ENCODE assay signal across 20 cellular contexts in the genomic region with DNA sequence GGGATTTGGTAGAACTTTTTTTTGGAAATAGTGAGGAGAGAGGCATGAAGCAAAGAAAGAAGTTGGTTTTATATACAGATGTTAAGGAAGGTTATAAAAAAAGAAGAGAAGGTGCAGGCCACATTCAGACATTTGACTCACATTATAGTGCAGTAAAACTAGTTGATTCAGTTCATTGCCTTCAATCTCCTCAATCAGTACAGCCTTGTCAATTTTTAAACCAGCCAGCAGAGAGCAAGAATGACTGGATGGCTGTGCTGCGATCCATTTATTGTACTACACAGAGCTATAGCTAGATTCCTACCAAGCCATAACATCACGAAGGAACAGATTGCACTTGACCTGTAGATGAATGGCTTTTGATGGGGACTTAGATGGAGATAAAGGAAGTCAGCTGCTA.
DNase-seq lines count a peak whose midpoint lies in the region; ATAC-seq and TF ChIP-seq lines count a peak whose summit lies in the region.
"Had no signal": no experiment of that assay in that cellular context is flagged by ENCODE, and none has a peak within 500 bp of the region (broad histone marks: within the 10 kb centered on the region; RNA-seq: fewer than 3 reads in every experiment).

No MANE protein-coding gene starts in this region.

- no peak overlapping the region for H3K4me3 Mint-ChIP-seq in nephron
- H3K4me3 Mint-ChIP-seq: activated CD4-positive, alpha-beta T cell treated with anti-CD3 and anti-CD28 coated beads, Interleukin-2, amount 10 ng/mL, durations not matched to agents 24 days and 14 days; activated CD8-positive, alpha-beta memory T cell treated with anti-CD3 and anti-CD28 coated beads, Interleukin-2, amount 10 ng/mL, durations not matched to agents 7 days and 5 days; CD4-positive, CD25-positive, alpha-beta regulatory T cell; IgD-negative memory B cell had no signal

- H3K4me1 ChIP-seq in aorta (ENCODE audit: control insufficient read depth in 1 of 2, insufficient read depth in 2 of 2, low read length in 2 of 2), result peaks cover 0 to 2% of the 10 kb centered on the region in 2 donors
- H3K4me1 ChIP-seq: tibial artery had no signal

- no peaks in the 10 kb centered on the region for H3F3A ChIP-seq in SU-DHL-6 (ENCODE audit: insufficient read depth)

- peak; percentile 63 for ATAC-seq in GM18907 (IDR thresholded peaks at IDR 0.05; ENCODE audit: unreplicated experiment)
- peak; percentile 42 for ATAC-seq in HG02981 (IDR thresholded peaks at IDR 0.05; ENCODE audit: unreplicated experiment)
- ATAC-seq in GM19455 (IDR thresholded peaks at IDR 0.05; ENCODE audit: unreplicated experiment), result no peak
- ATAC-seq in HG03025 (IDR thresholded peaks at IDR 0.05; ENCODE audit: low FRiP score, unreplicated experiment), result no peak
- no peak for ATAC-seq in aorta (ENCODE audit: low FRiP score)
- ATAC-seq: activated CD8-positive, alpha-beta memory T cell treated with anti-CD3 and anti-CD28 coated beads, Interleukin-2, amount 10 ng/mL, durations not matched to agents 7 days and 5 days; activated naive CD4-positive, alpha-beta T cell treated with anti-CD3 and anti-CD28 coated beads, Interleukin-2, amount 50 U/mL, for 72 hours; left ventricle myocardium superior had no signal

- no peaks in the 10 kb centered on the region for H3K36me3 Mint-ChIP-seq in nephron (ENCODE audit: low read depth)
- H3K36me3 Mint-ChIP-seq: activated CD8-positive, alpha-beta memory T cell treated with anti-CD3 and anti-CD28 coated beads, Interleukin-2, amount 10 ng/mL, durations not matched to agents 7 days and 5 days; activated naive CD4-positive, alpha-beta T cell treated with anti-CD3 and anti-CD28 coated beads, Interleukin-2, amount 50 U/mL, for 72 hours; CD4-positive, CD25-positive, alpha-beta regulatory T cell had no signal

- intact Hi-C loops in aorta (cut with DNase I), result no loop called here

- no peak for DNase-seq in nucleus accumbens (lab: John Stamatoyannopoulos, UW)
- no peak for DNase-seq in aorta
- DNase-seq: activated CD8-positive, alpha-beta memory T cell treated with anti-CD3 and anti-CD28 coated beads, Interleukin-2, amount 10 ng/mL, durations not matched to agents 7 days and 5 days; GF-D8; glutamatergic neuron; left ventricle myocardium superior; Right ventricle myocardium superior; stimulated activated naive CD4-positive, alpha-beta T cell treated with Interleukin-2 at 50 U/mL for 16 hours; tibial artery had no signal

- 95% methylated on average over 2 of the region's 2 CpGs for WGBS in aorta, 2 donors

- no peaks in the 10 kb centered on the region for H3K79me2 ChIP-seq in SU-DHL-6 (ENCODE audit: insufficient read depth, low read length)

- H3K4me1 Mint-ChIP-seq in nephron, result peaks cover 4% of the 10 kb centered on the region
- H3K4me1 Mint-ChIP-seq: activated CD4-positive, alpha-beta T cell treated with anti-CD3 and anti-CD28 coated beads, Interleukin-2, amount 10 ng/mL, durations not matched to agents 24 days and 14 days; CD4-positive, CD25-positive, alpha-beta regulatory T cell had no signal

- TF ChIP-seq CTCF in SU-DHL-6 (IDR thresholded peaks at IDR 0.05; ENCODE audit: insufficient read depth, low read length, poor library complexity, severe bottlenecking) (no peak), nephron (IDR thresholded peaks at IDR 0.05; ENCODE audit: unreplicated experiment in 3 of 3) (no peak)

- H3K4me3 ChIP-seq in SU-DHL-6 (ENCODE audit: insufficient read depth, low read length, poor library complexity, severe bottlenecking), result no peak overlapping the region
- no peak overlapping the region for H3K4me3 ChIP-seq in aorta (ENCODE audit: low read length in 2 of 2)
- H3K4me3 ChIP-seq: smooth muscle cell, tibial artery had no signal

- H3K9ac ChIP-seq in SU-DHL-6 (ENCODE audit: low read length), result no peak overlapping the region

- H3K9me3 ChIP-seq in SU-DHL-6 (ENCODE audit: insufficient read depth, low read length) (no peaks in the 10 kb centered on the region), aorta (ENCODE audit: control insufficient read depth, low read length) (no peaks in the 10 kb centered on the region)
- H3K9me3 ChIP-seq: tibial artery had no signal

- H4K20me1 ChIP-seq in SU-DHL-6 (ENCODE audit: low read depth, low read length), result no peaks in the 10 kb centered on the region

- no peaks in the 10 kb centered on the region for H3K27me3 ChIP-seq in SU-DHL-6 (ENCODE audit: low read length)
- H3K27me3 ChIP-seq in aorta (ENCODE audit: control insufficient read depth in 1 of 2, insufficient read depth in 2 of 2, low read length in 1 of 2), result no peaks in the 10 kb centered on the region
- H3K27me3 ChIP-seq: tibial artery had no signal

- H3K36me3 ChIP-seq in SU-DHL-6 (ENCODE audit: low read length), result no peaks in the 10 kb centered on the region
- H3K36me3 ChIP-seq in aorta (ENCODE audit: control insufficient read depth in 1 of 2, insufficient read depth in 2 of 2, low read length in 1 of 2), result no peaks in the 10 kb centered on the region
- H3K36me3 ChIP-seq: tibial artery had no signal

- no peaks in the 10 kb centered on the region for H3K9me2 ChIP-seq in SU-DHL-6 (replicated peaks; ENCODE audit: insufficient read depth, low read length)

- H3K9me3 Mint-ChIP-seq in nephron, result no peaks in the 10 kb centered on the region
- H3K9me3 Mint-ChIP-seq: activated CD4-positive, alpha-beta T cell treated with anti-CD3 and anti-CD28 coated beads, Interleukin-2, amount 10 ng/mL, durations not matched to agents 24 days and 14 days; activated naive CD4-positive, alpha-beta T cell treated with anti-CD3 and anti-CD28 coated beads, Interleukin-2, amount 50 U/mL, for 72 hours had no signal

- peak overlapping the region; percentile 24 for H3K4me2 ChIP-seq in SU-DHL-6 (ENCODE audit: low read depth, low read length, poor library complexity, severe bottlenecking)
- H3K4me2 ChIP-seq: smooth muscle cell had no signal

- no peak overlapping the region for H2AFZ ChIP-seq in SU-DHL-6 (ENCODE audit: low read depth, low read length, severe bottlenecking)

- H3K27ac Mint-ChIP-seq in nephron, result peak overlapping the region; percentile 86 to 93 (median 89)
- H3K27ac Mint-ChIP-seq: activated CD4-positive, alpha-beta T cell treated with anti-CD3 and anti-CD28 coated beads, Interleukin-2, amount 10 ng/mL, durations not matched to agents 24 days and 14 days; activated CD8-positive, alpha-beta memory T cell treated with anti-CD3 and anti-CD28 coated beads, Interleukin-2, amount 10 ng/mL, durations not matched to agents 7 days and 5 days; activated naive CD4-positive, alpha-beta T cell treated with anti-CD3 and anti-CD28 coated beads, Interleukin-2, amount 50 U/mL, for 72 hours; IgD-negative memory B cell had no signal

- peaks cover 4% of the 10 kb centered on the region for H3K27me3 Mint-ChIP-seq in nephron (ENCODE audit: low read depth)
- H3K27me3 Mint-ChIP-seq: IgD-negative memory B cell had no signal

- H3K27ac ChIP-seq in SU-DHL-6 (ENCODE audit: low read depth, low read length) (no peak overlapping the region), aorta (ENCODE audit: low read depth in 1 of 2, low read length in 2 of 2) (no peak overlapping the region)
- H3K27ac ChIP-seq: tibial artery had no signal

Comparison
In these comparisons a context has a peak if more than half of its experiments do, and no peak if none do; other contexts are left out.
1. ATAC-seq: peak in GM18907 (single experiment) and HG02981 (single experiment); none in GM19455 (single experiment), HG03025 (single experiment) and aorta (single experiment).